ENCODE assay signal across 1 cellular context in genomic region chr19:35320285-35320706, GRCh38.
TF ChIP-seq lines count a peak whose summit lies in the region.

No MANE protein-coding gene starts in this region.

TF ChIP-seq in GM12878, 131 proteins besides CTCF, POLR2A, EP300 and RAD21 (continues in another document):
- TF ChIP-seq RB1 (IDR thresholded peaks at IDR 0.05; ENCODE audit: borderline replicate concordance) (no peak), SREBF1 (IDR thresholded peaks at IDR 0.05; ENCODE audit: low read length) (no peak), MTA3 (IDR thresholded peaks at IDR 0.05; ENCODE audit: borderline replicate concordance, low read length) (no peak), PAX5 (IDR thresholded peaks at IDR 0.05; ENCODE audit: borderline replicate concordance, low read depth, low read length) (no peak), ZBTB4 (CRISPR knock-in tag; IDR thresholded peaks at IDR 0.05) (0 out of 2 replicates have a peak, but pooled peaks have one; percentile 35), E2F8 (IDR thresholded peaks at IDR 0.05; ENCODE audit: low read depth, partially characterized antibody) (no peak), RUNX3 (IDR thresholded peaks at IDR 0.05; ENCODE audit: low read length) (0 out of 2 replicates have a peak, but pooled peaks have one; percentile 19), IRF4 (IDR thresholded peaks at IDR 0.05; ENCODE audit: low read depth, low read length) (no peak), SP1 (IDR thresholded peaks at IDR 0.05; ENCODE audit: low read depth, low read length) (no peak), IKZF1 (conservative IDR thresholded peaks at IDR 0.05) (peak; percentile 62), MEF2B (IDR thresholded peaks at IDR 0.05; ENCODE audit: partially characterized antibody, poor library complexity, severe bottlenecking) (peak; percentile 85), NRF1 (conservative IDR thresholded peaks at IDR 0.05; ENCODE audit: low read depth, low read length) (no peak), ZBTB33 (IDR thresholded peaks at IDR 0.05) (no peak), ZNF384 (IDR thresholded peaks at IDR 0.05; ENCODE audit: borderline replicate concordance, low read depth, low read length) (no peak), CREM (IDR thresholded peaks at IDR 0.05; ENCODE audit: low read depth) (0 out of 2 replicates have a peak, but pooled peaks have one; percentile 31), PRDM15 (CRISPR knock-in tag; IDR thresholded peaks at IDR 0.05) (no peak), RELB (IDR thresholded peaks at IDR 0.05; ENCODE audit: low read depth) (peak; percentile 65; the same call in 1 of the 2 replicates), SPI1 (IDR thresholded peaks at IDR 0.05; ENCODE audit: borderline replicate concordance, insufficient read depth, low read depth, low read length) (no peak), SMAD5 (IDR thresholded peaks at IDR 0.05; ENCODE audit: low read depth) (no peak), ATF7 (IDR thresholded peaks at IDR 0.05; ENCODE audit: low read depth) (peak; percentile 80), ZNF24 (IDR thresholded peaks at IDR 0.05) (0 out of 2 replicates have a peak, but pooled peaks have one; percentile 25), FOXM1 (IDR thresholded peaks at IDR 0.05; ENCODE audit: low read depth, low read length) (no peak), CREB1 (IDR thresholded peaks at IDR 0.05; ENCODE audit: low read depth) (no peak), SMAD1 (IDR thresholded peaks at IDR 0.05; ENCODE audit: low read depth, partially characterized antibody) (no peak), E2F4 (IDR thresholded peaks at IDR 0.05; ENCODE audit: low read depth, low read length) (no peak), NR2C2 (IDR thresholded peaks at IDR 0.05; ENCODE audit: borderline replicate concordance, control insufficient read depth, insufficient read length, low read depth) (no peak), TCF12 (IDR thresholded peaks at IDR 0.05; ENCODE audit: low read depth, low read length) (no peak), MAX (IDR thresholded peaks at IDR 0.05; ENCODE audit: low read depth, low read length) (no peak), IRF5 (IDR thresholded peaks at IDR 0.05; ENCODE audit: borderline replicate concordance) (no peak), EZH2 (IDR thresholded peaks at IDR 0.05; ENCODE audit: borderline replicate concordance, control insufficient read depth, low read depth, low read length) (no peak), KAT2A (conservative IDR thresholded peaks at IDR 0.05; ENCODE audit: control insufficient read depth, low read depth, low read length) (no peak), ESRRA (IDR thresholded peaks at IDR 0.05; ENCODE audit: low read length) (no peak), TCF7 (IDR thresholded peaks at IDR 0.05; ENCODE audit: borderline replicate concordance) (no peak), CBFB (IDR thresholded peaks at IDR 0.05; ENCODE audit: low read depth) (no peak), BHLHE40 (IDR thresholded peaks at IDR 0.05; ENCODE audit: borderline replicate concordance in 1 of 2, low read depth in 2 of 2, low read length in 1 of 2) (peak; percentile 18 to 42; a peak in 1 of 4 replicates), SKIL (IDR thresholded peaks at IDR 0.05; ENCODE audit: low read depth, poor library complexity, severe bottlenecking) (no peak), CHD4 (IDR thresholded peaks at IDR 0.05) (no peak), CBX3 (IDR thresholded peaks at IDR 0.05; ENCODE audit: borderline replicate concordance, low read depth) (no peak), HCFC1 (IDR thresholded peaks at IDR 0.05; ENCODE audit: low read length) (no peak), IKZF2 (IDR thresholded peaks at IDR 0.05) (peak in 1 of 2 experiments; percentile 7; a peak in 2 of 4 replicates), BRCA1 (IDR thresholded peaks at IDR 0.05; ENCODE audit: low read depth, low read length) (no peak), GATAD2B (conservative IDR thresholded peaks at IDR 0.05; ENCODE audit: low read depth) (0 out of 2 replicates have a peak, but pooled peaks have one; percentile 38), NBN (IDR thresholded peaks at IDR 0.05) (no peak), ZZZ3 (IDR thresholded peaks at IDR 0.05; ENCODE audit: control insufficient read depth, insufficient read length, low read depth) (no peak)
